In genomic region chr2:171687287-171688128, GRCh38 we compare ENCODE assay signal across 1 cellular context.
A peak's percentile ranks its signal among the peaks of the same experiment; 100 is the strongest.
TF ChIP-seq lines count a peak whose summit lies in the region.

DYNC1I2 (plus strand) TSS chr2:171687469; CDS start chr2:171690156, 2,687 bp downstream.

TF ChIP-seq in HepG2, 621 proteins besides CTCF, POLR2A, EP300 and RAD21 (continued from another document and continues in another):
- TF ChIP-seq ELF3 (CRISPR knock-in tag; IDR thresholded peaks at IDR 0.05) (peak; percentile 88), ZBTB7B (CRISPR knock-in tag; IDR thresholded peaks at IDR 0.05) (peak; percentile 61; the same call in 1 of the 2 replicates), KDM5B (CRISPR knock-in tag; IDR thresholded peaks at IDR 0.05; ENCODE audit: borderline replicate concordance) (peak; percentile 96; the same call in 1 of the 2 replicates), TGIF2 (CRISPR knock-in tag; IDR thresholded peaks at IDR 0.05) (peak; percentile 83), DNMT3B (CRISPR knock-in tag; conservative IDR thresholded peaks at IDR 0.05) (no peak), ZNF781 (CRISPR knock-in tag; IDR thresholded peaks at IDR 0.05; ENCODE audit: borderline replicate concordance, not compliant biosample characterization) (no peak), STAT5B (CRISPR knock-in tag; IDR thresholded peaks at IDR 0.05) (peak; percentile 84; the same call in 1 of the 2 replicates), PRDM4 (CRISPR knock-in tag; IDR thresholded peaks at IDR 0.05; ENCODE audit: borderline replicate concordance) (no peak), ZNF761 (CRISPR knock-in tag; conservative IDR thresholded peaks at IDR 0.05) (peak; percentile 97), SRSF4 (IDR thresholded peaks at IDR 0.05; ENCODE audit: low read depth, low read length, poor library complexity, severe bottlenecking) (no peak), ZNF33B (CRISPR knock-in tag; IDR thresholded peaks at IDR 0.05) (no peak), ISX (CRISPR knock-in tag; conservative IDR thresholded peaks at IDR 0.05) (no peak), ZEB1 (IDR thresholded peaks at IDR 0.05; ENCODE audit: insufficient replicate concordance, low read depth) (peak; percentile 77), RAD51 (IDR thresholded peaks at IDR 0.05; ENCODE audit: borderline replicate concordance) (no peak), NAIF1 (CRISPR knock-in tag; IDR thresholded peaks at IDR 0.05; ENCODE audit: borderline replicate concordance) (no peak; the same call in none of the 2 replicates), HNRNPK (IDR thresholded peaks at IDR 0.05; ENCODE audit: low read depth, low read length, poor library complexity, severe bottlenecking) (no peak), ZNF232 (CRISPR knock-in tag; IDR thresholded peaks at IDR 0.05; ENCODE audit: borderline replicate concordance) (peak; percentile 35; the same call in 1 of the 2 replicates), IRF9 (CRISPR knock-in tag; IDR thresholded peaks at IDR 0.05; ENCODE audit: borderline replicate concordance) (peak; percentile 94), MAZ (IDR thresholded peaks at IDR 0.05; ENCODE audit: borderline replicate concordance, low read depth, low read length) (no peak), MAZ (CRISPR knock-in tag; IDR thresholded peaks at IDR 0.05; ENCODE audit: low read depth) (no peak; the same call in 1 of the 2 replicates), DDIT3 (CRISPR knock-in tag; IDR thresholded peaks at IDR 0.05) (no peak), SCMH1 (CRISPR knock-in tag; IDR thresholded peaks at IDR 0.05; ENCODE audit: borderline replicate concordance) (no peak), TRAFD1 (CRISPR knock-in tag; IDR thresholded peaks at IDR 0.05; ENCODE audit: borderline replicate concordance) (no peak), MED8 (CRISPR knock-in tag; IDR thresholded peaks at IDR 0.05; ENCODE audit: insufficient replicate concordance) (no peak), GFI1 (CRISPR knock-in tag; IDR thresholded peaks at IDR 0.05; ENCODE audit: borderline replicate concordance) (no peak), POGK (CRISPR knock-in tag; conservative IDR thresholded peaks at IDR 0.05) (peak; percentile 93; the same call in 1 of the 2 replicates), ZNF34 (CRISPR knock-in tag; IDR thresholded peaks at IDR 0.05; ENCODE audit: borderline replicate concordance) (0 out of 2 replicates have a peak, but pooled peaks have one; percentile 89), ZMYM2 (CRISPR knock-in tag; IDR thresholded peaks at IDR 0.05) (no peak), SAFB2 (CRISPR knock-in tag; IDR thresholded peaks at IDR 0.05; ENCODE audit: borderline replicate concordance, low read depth) (peak; percentile 46; the same call in 1 of the 2 replicates), HNRNPLL (IDR thresholded peaks at IDR 0.05; ENCODE audit: low read depth, low read length, poor library complexity, severe bottlenecking) (peak; percentile 58), POLR2AphosphoS5 (IDR thresholded peaks at IDR 0.05; ENCODE audit: low read depth, low read length) (peak; percentile 86), RARG (CRISPR knock-in tag; IDR thresholded peaks at IDR 0.05; ENCODE audit: low read depth) (no peak), ZBTB44 (CRISPR knock-in tag; IDR thresholded peaks at IDR 0.05) (no peak), NFIC (IDR thresholded peaks at IDR 0.05; ENCODE audit: low read length) (no peak), SUZ12 (IDR thresholded peaks at IDR 0.05; ENCODE audit: low read depth, low read length) (peak; percentile 97), NPAS2 (CRISPR knock-in tag; IDR thresholded peaks at IDR 0.05; ENCODE audit: borderline replicate concordance) (0 out of 2 replicates have a peak, but pooled peaks have one; percentile 79), CHD2 (IDR thresholded peaks at IDR 0.05; ENCODE audit: low read depth, low read length) (peak; percentile 58; the same call in 1 of the 2 replicates), MTA3 (CRISPR knock-in tag; IDR thresholded peaks at IDR 0.05) (no peak), ZNF530 (CRISPR knock-in tag; IDR thresholded peaks at IDR 0.05; ENCODE audit: low read depth) (no peak), ZNF512B (CRISPR knock-in tag; IDR thresholded peaks at IDR 0.05; ENCODE audit: borderline replicate concordance) (peak; percentile 9; the same call in 1 of the 2 replicates), MED13 (CRISPR knock-in tag; IDR thresholded peaks at IDR 0.05) (no peak; the same call in 1 of the 2 replicates), ZNF616 (CRISPR knock-in tag; IDR thresholded peaks at IDR 0.05; ENCODE audit: low read depth) (0 out of 2 replicates have a peak, but pooled peaks have one; percentile 71), ZBTB21 (CRISPR knock-in tag; IDR thresholded peaks at IDR 0.05) (0 out of 2 replicates have a peak, but pooled peaks have one; percentile 16), TEAD3 (CRISPR knock-in tag; optimal IDR thresholded peaks at IDR 0.05; ENCODE audit: borderline replicate concordance) (peak; percentile 69), ZFP82 (CRISPR knock-in tag; IDR thresholded peaks at IDR 0.05; ENCODE audit: borderline replicate concordance) (no peak)
- TF ChIP-seq, protein P1, sequence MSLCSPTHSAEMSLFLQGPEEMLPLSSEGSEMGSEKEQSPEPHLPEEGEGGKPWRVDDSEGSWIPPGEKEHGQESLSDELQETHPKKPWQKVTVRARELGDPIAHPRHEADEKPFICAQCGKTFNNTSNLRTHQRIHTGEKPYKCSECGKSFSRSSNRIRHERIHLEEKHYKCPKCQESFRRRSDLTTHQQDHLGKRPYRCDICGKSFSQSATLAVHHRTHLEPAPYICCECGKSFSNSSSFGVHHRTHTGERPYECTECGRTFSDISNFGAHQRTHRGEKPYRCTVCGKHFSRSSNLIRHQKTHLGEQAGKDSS (CRISPR knock-in tag; IDR thresholded peaks at IDR 0.05; ENCODE audit: borderline replicate concordance, low read depth), result peak; percentile 83
- TF ChIP-seq, protein P2, sequence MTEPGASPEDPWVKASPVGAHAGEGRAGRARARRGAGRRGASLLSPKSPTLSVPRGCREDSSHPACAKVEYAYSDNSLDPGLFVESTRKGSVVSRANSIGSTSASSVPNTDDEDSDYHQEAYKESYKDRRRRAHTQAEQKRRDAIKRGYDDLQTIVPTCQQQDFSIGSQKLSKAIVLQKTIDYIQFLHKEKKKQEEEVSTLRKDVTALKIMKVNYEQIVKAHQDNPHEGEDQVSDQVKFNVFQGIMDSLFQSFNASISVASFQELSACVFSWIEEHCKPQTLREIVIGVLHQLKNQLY (CRISPR knock-in tag; IDR thresholded peaks at IDR 0.05), result no peak
- TF ChIP-seq, protein P3, sequence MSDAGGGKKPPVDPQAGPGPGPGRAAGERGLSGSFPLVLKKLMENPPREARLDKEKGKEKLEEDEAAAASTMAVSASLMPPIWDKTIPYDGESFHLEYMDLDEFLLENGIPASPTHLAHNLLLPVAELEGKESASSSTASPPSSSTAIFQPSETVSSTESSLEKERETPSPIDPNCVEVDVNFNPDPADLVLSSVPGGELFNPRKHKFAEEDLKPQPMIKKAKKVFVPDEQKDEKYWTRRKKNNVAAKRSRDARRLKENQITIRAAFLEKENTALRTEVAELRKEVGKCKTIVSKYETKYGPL (CRISPR knock-in tag; IDR thresholded peaks at IDR 0.05), result 0 out of 2 replicates have a peak, but pooled peaks have one; percentile 18
